Comparison of ENCODE assay signal across 15 cellular contexts in the genomic region with DNA sequence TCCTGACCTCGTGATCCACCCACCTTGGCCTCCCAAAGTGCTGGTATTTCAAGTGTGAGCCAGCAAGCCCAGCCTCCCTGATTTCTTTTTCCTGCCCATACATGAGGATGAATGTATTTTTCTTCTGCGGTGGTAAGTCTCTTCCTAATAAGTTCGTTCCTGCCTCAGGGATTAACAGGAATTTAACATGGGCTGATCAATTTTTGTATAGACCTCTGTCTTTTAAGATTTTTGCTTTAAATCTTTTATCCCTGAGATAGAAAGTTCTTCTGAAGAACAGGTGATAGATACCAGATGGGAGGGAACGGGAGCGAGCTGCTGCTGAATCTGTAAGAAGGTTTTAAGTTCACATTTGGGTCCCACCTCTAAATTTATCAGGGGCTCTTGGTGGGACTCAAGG. TPM values are rescaled to one million over a fixed set of nuclear protein-coding genes. Genes with fewer than 3 reads are reported as not detected.
DNase-seq lines count a peak whose midpoint lies in the region; ATAC-seq and TF ChIP-seq lines count a peak whose summit lies in the region.
"Had no signal": no experiment of that assay in that cellular context is flagged by ENCODE, and none has a peak within 500 bp of the region (broad histone marks: within the 10 kb centered on the region; RNA-seq: fewer than 3 reads in every experiment).

No MANE protein-coding gene starts in this region.

- H3K79me2 ChIP-seq in PC-3 (ENCODE audit: low read length): peaks cover 81% of the 10 kb centered on the region

- H3K4me3 ChIP-seq in PC-3 (ENCODE audit: low read length): peak overlapping the region; percentile 2
- H3K4me3 ChIP-seq: gastroesophageal sphincter, skin epidermis had no signal

- peak overlapping the region; percentile 84 for H3K27ac Mint-ChIP-seq in activated T-cell treated with anti-CD3 and anti-CD28 coated beads, Interleukin-2, amount 50 U/mL, for 72 hours
- peak overlapping the region; percentile 89 to 94 for H3K27ac Mint-ChIP-seq in effector memory CD8-positive, alpha-beta T cell
- H3K27ac Mint-ChIP-seq in stimulated activated memory B cell treated with anti-CD40 and anti-IgM and Interleukin-4, amounts not matched to agents 10 μg/mL and 1 μg/mL and 100 μg/mL, for 72 hours: peak overlapping the region; percentile 100

- no peak overlapping the region for H3K9ac ChIP-seq in PC-3 (ENCODE audit: low read length)
- H3K9ac ChIP-seq: KMS-11 had no signal

- peaks cover 5 to 20% of the 10 kb centered on the region in 2 donors for H3K9me3 Mint-ChIP-seq in activated T-cell treated with anti-CD3 and anti-CD28 coated beads, Interleukin-2, amount 50 U/mL, for 72 hours
- peaks cover 14 to 50% of the 10 kb centered on the region in 2 donors for H3K9me3 Mint-ChIP-seq in effector memory CD8-positive, alpha-beta T cell
- H3K9me3 Mint-ChIP-seq in stimulated activated memory B cell treated with anti-CD40 and anti-IgM and Interleukin-4, amounts not matched to agents 10 μg/mL and 1 μg/mL and 100 μg/mL, for 72 hours: peaks cover 40% of the 10 kb centered on the region

- H3K27me3 Mint-ChIP-seq in activated T-cell treated with anti-CD3 and anti-CD28 coated beads, Interleukin-2, amount 50 U/mL, for 72 hours (ENCODE audit: low read depth): no peaks in the 10 kb centered on the region
- H3K27me3 Mint-ChIP-seq in effector memory CD8-positive, alpha-beta T cell: no peaks in the 10 kb centered on the region
- H3K27me3 Mint-ChIP-seq in stimulated activated memory B cell treated with anti-CD40 and anti-IgM and Interleukin-4, amounts not matched to agents 10 μg/mL and 1 μg/mL and 100 μg/mL, for 72 hours: no peaks in the 10 kb centered on the region

- ATAC-seq in activated T-cell treated with anti-CD3 and anti-CD28 coated beads, Interleukin-2, amount 50 U/mL, for 72 hours (replicated peaks in 1 of 2): no peak
- ATAC-seq in PC-3: no peak
- no peak for ATAC-seq in effector memory CD8-positive, alpha-beta T cell (replicated peaks)
- no peak for ATAC-seq in stimulated activated memory B cell treated with anti-CD40 and anti-IgM and Interleukin-4, amounts not matched to agents 10 μg/mL and 1 μg/mL and 100 μg/mL, for 72 hours
- ATAC-seq: gastroesophageal sphincter had no signal

- POLR2A ChIA-PET in PC-3 (lab: Charles Lee; ENCODE audit: unreplicated experiment): no interaction called here

- H3K36me3 ChIP-seq in PC-3 (ENCODE audit: low read depth, low read length): peaks cover 98% of the 10 kb centered on the region

- H3K9me3 ChIP-seq in PC-3 (ENCODE audit: low read length): peaks cover 35% of the 10 kb centered on the region

- peaks cover 96% of the 10 kb centered on the region for H4K20me1 ChIP-seq in PC-3 (ENCODE audit: low read length)

- peaks cover 84% of the 10 kb centered on the region for H3F3A ChIP-seq in PC-3 (ENCODE audit: low read length, unreplicated experiment)

- H3K4me1 ChIP-seq in PC-3 (ENCODE audit: insufficient read depth, low read length): peaks cover 76% of the 10 kb centered on the region

- no peaks in the 10 kb centered on the region for H3K27me3 ChIP-seq in PC-3 (ENCODE audit: low read length)
- H3K27me3 ChIP-seq: gastroesophageal sphincter had no signal

- H2AFZ ChIP-seq in PC-3 (ENCODE audit: low read length): no peak overlapping the region

- H3K36me3 Mint-ChIP-seq in activated T-cell treated with anti-CD3 and anti-CD28 coated beads, Interleukin-2, amount 50 U/mL, for 72 hours (ENCODE audit: insufficient read depth in 2 of 2): peaks cover 73 to 89% of the 10 kb centered on the region in 2 donors
- H3K36me3 Mint-ChIP-seq in effector memory CD8-positive, alpha-beta T cell (ENCODE audit: insufficient read depth): peaks cover 99% of the 10 kb centered on the region
- H3K36me3 Mint-ChIP-seq in stimulated activated memory B cell treated with anti-CD40 and anti-IgM and Interleukin-4, amounts not matched to agents 10 μg/mL and 1 μg/mL and 100 μg/mL, for 72 hours: peaks cover 99% of the 10 kb centered on the region

- H3K27ac ChIP-seq in PC-3 (ENCODE audit: low read length): no peak overlapping the region
- H3K27ac ChIP-seq: coronary artery, gastroesophageal sphincter, skin epidermis had no signal

- in situ Hi-C loops in ACHN (cut with HindIII; ENCODE audit: low pct_ligation_motif_present, low pct_unique_long_range_greater_than_20kb, low sequenced_read_pairs): no loop called here

- H3K4me2 ChIP-seq in PC-3 (ENCODE audit: low read length): peak overlapping the region; percentile 20; the same call in 1 of the 2 replicates
- H3K4me2 ChIP-seq: KMS-11 had no signal

- H3K4me1 Mint-ChIP-seq in activated T-cell treated with anti-CD3 and anti-CD28 coated beads, Interleukin-2, amount 50 U/mL, for 72 hours (ENCODE audit: low read depth): peaks cover 77% of the 10 kb centered on the region
- peaks cover 56 to 63% of the 10 kb centered on the region in 2 donors for H3K4me1 Mint-ChIP-seq in effector memory CD8-positive, alpha-beta T cell (ENCODE audit: low read depth in 2 of 2)
- peaks cover 80% of the 10 kb centered on the region for H3K4me1 Mint-ChIP-seq in stimulated activated memory B cell treated with anti-CD40 and anti-IgM and Interleukin-4, amounts not matched to agents 10 μg/mL and 1 μg/mL and 100 μg/mL, for 72 hours

- CTCF ChIA-PET in PC-3 (lab: Charles Lee): no interaction called here

- intact Hi-C loops in PC-3 (cut with micrococcal nuclease) (no loop called here), posterior cingulate gyrus (cut with DNase I) (no loop called here)

- no peaks in the 10 kb centered on the region for H3K9me2 ChIP-seq in PC-3 (replicated peaks; ENCODE audit: low read length)

- no TSS peak for BruUV-seq in PC-3 (replicated peaks; lab: Mats Ljungman, UMichigan)

- DNase-seq in activated T-cell treated with anti-CD3 and anti-CD28 coated beads, Interleukin-2, amount 50 U/mL, for 72 hours: no peak
- DNase-seq in activated T-cell treated with anti-CD3 and anti-CD28 coated beads, Interleukin-2, amount 50 U/mL, for 1 hour: no peak
- DNase-seq in PC-3 (no peak), posterior cingulate gyrus (no peak), T1000 (lab: John Stamatoyannopoulos, UW) (no peak), ACHN (no peak)
- no peak for DNase-seq in effector memory CD8-positive, alpha-beta T cell
- DNase-seq: midbrain, NCI-H446 treated with DMSO at 0.1 percent for 48 hours had no signal

- peak overlapping the region; percentile 93 to 100 for H3K4me3 Mint-ChIP-seq in activated T-cell treated with anti-CD3 and anti-CD28 coated beads, Interleukin-2, amount 50 U/mL, for 72 hours
- peak overlapping the region; percentile 86 to 94 for H3K4me3 Mint-ChIP-seq in effector memory CD8-positive, alpha-beta T cell
- peak overlapping the region; percentile 97 for H3K4me3 Mint-ChIP-seq in stimulated activated memory B cell treated with anti-CD40 and anti-IgM and Interleukin-4, amounts not matched to agents 10 μg/mL and 1 μg/mL and 100 μg/mL, for 72 hours
- H3K4me3 Mint-ChIP-seq: CD14-positive monocyte had no signal

- TF ChIP-seq CTCF in PC-3 (conservative IDR thresholded peaks at IDR 0.05; ENCODE audit: low read depth, low read length): no peak

RNA-seq across cellular contexts. Expression of a gene that starts 7.0 kb away (rescaled TPM):
- 10 to 100 TPM; 37.8 to 48.8 TPM for total RNA-seq in activated T-cell treated with anti-CD3 and anti-CD28 coated beads, Interleukin-2, amount 50 U/mL, for 72 hours
- 18.8 and 18.9 TPM in 2 replicates for total RNA-seq in PC-3 (2014; rRNA removed)
